In the genomic region with DNA sequence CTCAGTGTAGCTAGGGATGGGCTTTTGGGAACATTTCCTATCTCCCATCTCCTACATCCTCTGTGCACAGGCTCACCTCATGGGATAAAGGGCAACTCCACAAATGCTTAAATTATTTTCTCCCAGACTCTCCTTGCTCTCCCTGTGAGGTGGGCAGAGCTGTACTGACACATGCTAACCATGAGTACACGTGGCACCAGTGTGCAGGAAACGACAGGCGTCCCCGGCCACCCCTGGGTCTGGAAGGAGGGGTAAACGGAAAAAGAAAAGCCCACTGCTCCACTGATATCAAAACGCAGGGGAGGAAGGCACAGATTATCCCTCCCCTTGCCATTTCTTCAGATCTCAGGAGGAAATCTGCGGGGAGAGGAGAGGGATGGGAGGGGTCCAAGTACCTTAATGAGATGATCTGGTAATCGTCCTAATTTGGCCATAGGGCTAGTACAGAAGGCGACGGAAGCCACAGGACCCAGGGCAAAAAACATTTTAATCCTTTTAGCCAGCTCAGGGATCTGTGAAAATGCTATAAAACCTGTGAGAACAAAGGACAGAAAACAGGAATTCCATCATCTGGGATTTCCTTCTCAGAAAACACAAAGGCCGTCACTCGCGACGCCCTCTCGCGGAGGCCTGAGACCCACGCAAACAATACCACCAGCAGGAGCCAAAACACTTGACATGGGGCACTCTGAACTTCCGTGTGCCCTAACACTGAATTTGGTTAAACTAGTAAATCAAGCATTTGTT, we compare ENCODE assay signal across 13 cellular contexts. TPM values are rescaled to one million over a fixed set of nuclear protein-coding genes. Genes with fewer than 3 reads are reported as not detected.
A peak's percentile ranks its signal among the peaks of the same experiment; 100 is the strongest.
DNase-seq lines count a peak whose midpoint lies in the region; ATAC-seq, FAIRE-seq and TF ChIP-seq lines count a peak whose summit lies in the region.
"Had no signal": no experiment of that assay in that cellular context is flagged by ENCODE, and none has a peak within 500 bp of the region (broad histone marks: within the 10 kb centered on the region; RNA-seq: fewer than 3 reads in every experiment).

No MANE protein-coding gene starts in this region.

- ATAC-seq in GM21367 (IDR thresholded peaks at IDR 0.05; ENCODE audit: unreplicated experiment) (no peak), GM19035 (IDR thresholded peaks at IDR 0.05; ENCODE audit: unreplicated experiment) (no peak)

- DNase-seq in Ammon's horn (ENCODE audit: low spot score) (peak; percentile 83), NCI-H82 treated with DMSO at 0.1 percent for 48 hours (lab: John Stamatoyannopoulos, UW; ENCODE audit: unreplicated experiment) (peak; percentile 92), esophagus squamous epithelium (lab: John Stamatoyannopoulos, UW) (no peak), mucosa of gallbladder (ENCODE audit: low spot score) (peak; percentile 22), H54 (ENCODE audit: insufficient read length, low spot score) (no peak), glomerular visceral epithelial cell (ENCODE audit: extremely low spot score) (no peak)
- DNase-seq: kidney glomerular epithelial cell; NCI-H2171; stimulated activated CD4-positive, alpha-beta T cell treated with anti-CD3 and anti-CD28 coated beads, Interleukin-4, amount 100 ng/mL, for 1 hour; T-helper 2 cell had no signal

- FAIRE-seq in H54 (lab: Jason Lieb, UNC) = no peak

- intact Hi-C loops in esophagus squamous epithelium (cut with DNase I) = no loop called here

- H3K4me1 ChIP-seq in esophagus squamous epithelium = peaks cover under 1 to 31% (median 2%) of the 10 kb centered on the region in 3 donors
- H3K4me1 ChIP-seq: adrenal gland had no signal

- 36 to 57% methylated on average over 15 to 16 of the region's 18 CpGs for WGBS in esophagus squamous epithelium, 2 donors

- H3K9me3 ChIP-seq in esophagus squamous epithelium = no peaks in the 10 kb centered on the region
- H3K9me3 ChIP-seq: adrenal gland had no signal

- no peaks in the 10 kb centered on the region for H3K27me3 ChIP-seq in esophagus squamous epithelium
- H3K27me3 ChIP-seq: adrenal gland had no signal

- H3K4me3 ChIP-seq in esophagus squamous epithelium = no peak overlapping the region
- H3K4me3 ChIP-seq: adrenal gland had no signal

- H3K36me3 ChIP-seq in esophagus squamous epithelium = peaks cover 0 to 57% (median 3%) of the 10 kb centered on the region in 3 donors

- peak in 2 of 6 experiments; percentile 31 to 44 for TF ChIP-seq CTCF in esophagus squamous epithelium (IDR thresholded peaks at IDR 0.05)

- TF ChIP-seq POLR2A in esophagus squamous epithelium (IDR thresholded peaks at IDR 0.05) = no peak
- no peak for TF ChIP-seq POLR2A in H54 (IDR thresholded peaks at IDR 0.05; ENCODE audit: low read depth, low read length)

- peak overlapping the region; percentile 22 to 71 (median 60) for H3K27ac ChIP-seq in esophagus squamous epithelium

RNA-seq across cellular contexts. Expression of a gene that starts 17.8 kb away (rescaled TPM):
- total RNA-seq in esophagus squamous epithelium (10 to 100 TPM in 2 of 4 donors, 1 to 10 TPM in 2; 6.4 to 27.8 (median 11.5) TPM), mucosa of gallbladder (4.0 TPM)

RNA-seq across cellular contexts. Expression of a gene that starts 26.7 kb away (rescaled TPM):
- total RNA-seq in esophagus squamous epithelium (10 to 100 TPM; 19.9 to 64.1 (median 28.8) TPM), mucosa of gallbladder (62.0 TPM)

Comparison
In these comparisons a context has a peak if more than half of its experiments do, and no peak if none do; other contexts are left out.
1. DNase-seq: peak in Ammon's horn (single experiment), NCI-H82 treated with DMSO at 0.1 percent for 48 hours (single experiment) and mucosa of gallbladder (single experiment); none in esophagus squamous epithelium (single experiment), H54 (single experiment) and glomerular visceral epithelial cell (single experiment).